ENCODE assay signal across 9 cellular contexts in genomic region chr1:153659656-153660055, GRCh38. TPM values are rescaled to one million over a fixed set of nuclear protein-coding genes. Genes with fewer than 3 reads are reported as not detected.
DNase-seq lines count a peak whose midpoint lies in the region; ATAC-seq and TF ChIP-seq lines count a peak whose summit lies in the region.
"Had no signal": no experiment of that assay in that cellular context is flagged by ENCODE, and none has a peak within 500 bp of the region (broad histone marks: within the 10 kb centered on the region; RNA-seq: fewer than 3 reads in every experiment).

No MANE protein-coding gene starts in this region.

- no peaks in the 10 kb centered on the region for H3K9me3 Mint-ChIP-seq in memory B cell

- no peak for ATAC-seq in heart left ventricle
- no peak for ATAC-seq in left cardiac atrium
- ATAC-seq in memory B cell (ENCODE audit: low read depth): no peak
- no peak for ATAC-seq in GM18498 (IDR thresholded peaks at IDR 0.05; ENCODE audit: unreplicated experiment)

- H3K4me1 ChIP-seq in heart left ventricle (peaks cover 0 to 18% (median 12%) of the 10 kb centered on the region in 12 donors), vagina (peaks cover 12% of the 10 kb centered on the region)

- H3K27me3 ChIP-seq in heart left ventricle: no peaks in the 10 kb centered on the region
- H3K27me3 ChIP-seq in vagina: no peaks in the 10 kb centered on the region

- H3K4me3 Mint-ChIP-seq in memory B cell: peak overlapping the region; percentile 90

- peak overlapping the region in 10 of 12 donors; percentile 67 to 96 (median 82) for H3K4me3 ChIP-seq in heart left ventricle
- H3K4me3 ChIP-seq in astrocyte of the cerebellum (ENCODE audit: low read depth, low read length): peak overlapping the region; percentile 60
- peak overlapping the region; percentile 76 to 78 for H3K4me3 ChIP-seq in vagina

- H3K36me3 ChIP-seq in heart left ventricle (peaks cover 0 to 52% (median 45%) of the 10 kb centered on the region in 9 donors), vagina (peaks cover 0 to 41% of the 10 kb centered on the region in 2 donors)

- DNase-seq in heart left ventricle (peak in 1 of 5 donors; percentile 9), left cardiac atrium (no peak), astrocyte of the cerebellum (ENCODE audit: low read depth) (no peak), memory B cell (ENCODE audit: low spot score in 2 of 2) (no peak), vagina (ENCODE audit: extremely low spot score in 2 of 2) (no peak), RKO (ENCODE audit: low spot score) (no peak), SKM-1 treated with dmso at 0.1 percent for 144 hours (lab: John Stamatoyannopoulos, UW; ENCODE audit: unreplicated experiment) (no peak)
- DNase-seq: activated CD4-positive, alpha-beta T cell treated with anti-CD3 and anti-CD28 coated beads for 48 hours had no signal

- peaks cover 8% of the 10 kb centered on the region for H3K36me3 Mint-ChIP-seq in memory B cell

- H3K27ac ChIP-seq in heart left ventricle (peak overlapping the region in 6 of 12 donors; percentile 8 to 99 (median 98)), vagina (peak overlapping the region; percentile 97)

- WGBS in heart left ventricle, 4 donors: 79 to 82% (median 80%) methylated on average over 9 of the region's 9 CpGs

- H3K27ac Mint-ChIP-seq in memory B cell: peak overlapping the region; percentile 60

- no peaks in the 10 kb centered on the region for H3K9me3 ChIP-seq in heart left ventricle
- H3K9me3 ChIP-seq in vagina: no peaks in the 10 kb centered on the region

- in situ Hi-C loops in astrocyte of the cerebellum (cut with HindIII; ENCODE audit: low sequenced_read_pairs): no loop called here

- H3K4me1 Mint-ChIP-seq in memory B cell: peaks cover 2% of the 10 kb centered on the region

- TF ChIP-seq POLR2A in heart left ventricle (IDR thresholded peaks at IDR 0.05): no peak
- no peak for TF ChIP-seq POLR2A in vagina (IDR thresholded peaks at IDR 0.05)

- TF ChIP-seq CTCF in heart left ventricle (IDR thresholded peaks at IDR 0.05) (no peak), astrocyte of the cerebellum (IDR thresholded peaks at IDR 0.05; ENCODE audit: low read depth, low read length, missing control alignments) (no peak), vagina (IDR thresholded peaks at IDR 0.05) (no peak)

- H3K27me3 Mint-ChIP-seq in memory B cell: no peaks in the 10 kb centered on the region

- intact Hi-C loops in heart left ventricle (cut with DNase I) (loop anchor here in 4 of 10 donors (5.0 to 10.0 kb wide), 2 partner anchors 85 to 87 kb away; no protein-coding TSS in a partner anchor), left cardiac atrium (cut with DNase I) (loop anchor here in 1 of 2 donors (10.0 kb wide), 1 partner anchor 85 kb away; no protein-coding TSS in a partner anchor), vagina (cut with DNase I) (no loop called here)

RNA-seq across cellular contexts. Expression of gene SNAPIN, which starts 1.2 kb away (rescaled TPM):
- total RNA-seq in heart left ventricle (10 to 100 TPM; 53.7 to 88.7 (median 70.8) TPM), left cardiac atrium (10 to 100 TPM; 45.3 to 46.0 TPM), vagina (43.2 TPM)
- 10 to 100 TPM; 57.7 to 58.9 TPM for polyA plus RNA-seq in heart left ventricle

RNA-seq across cellular contexts. Expression of gene ILF2, which starts 11.1 kb away (rescaled TPM):
- total RNA-seq in heart left ventricle (10 to 100 TPM; 65.0 to 92.3 (median 74.2) TPM), left cardiac atrium (10 to 100 TPM; 63.7 to 91.7 TPM), vagina (85.4 TPM)
- 100 to 1,000 TPM in 1 of 2 donors, 10 to 100 TPM in 1; 22.1 to 163 TPM for polyA plus RNA-seq in heart left ventricle

RNA-seq across cellular contexts. Expression of gene NPR1, which starts 18.8 kb away (rescaled TPM):
- 10 to 100 TPM in 6 of 9 donors, 1 to 10 TPM in 3; 7.1 to 26.9 (median 12.0) TPM for total RNA-seq in heart left ventricle
- 10 to 100 TPM; 12.2 to 26.6 TPM for polyA plus RNA-seq in heart left ventricle
- 10 to 100 TPM; 28.5 to 39.0 TPM for total RNA-seq in left cardiac atrium
- 45.9 TPM for total RNA-seq in vagina

RNA-seq across cellular contexts. Expression of gene CHTOP, which starts 25.8 kb away (rescaled TPM):
- total RNA-seq in heart left ventricle (10 to 100 TPM; 48.4 to 92.0 (median 67.7) TPM), left cardiac atrium (10 to 100 TPM; 60.1 to 61.9 TPM), vagina (67.3 TPM)
- polyA plus RNA-seq in heart left ventricle: 10 to 100 TPM; 72.9 to 73.4 TPM

RNA-seq across cellular contexts. Expression of gene S100A1, which starts 31.4 kb away (rescaled TPM):
- total RNA-seq in heart left ventricle (1,000 to 10,000 TPM; 1,023 to 2,291 (median 2,114) TPM), left cardiac atrium (1,000 to 10,000 TPM; 1,254 to 1,508 TPM), vagina (not detected)
- polyA plus RNA-seq in heart left ventricle: 1,000 to 10,000 TPM in 1 of 2 donors, 100 to 1,000 TPM in 1; 752 to 3,565 TPM
